In genomic region chr10:68877482-68877881, GRCh38 we compare ENCODE assay signal across 21 cellular contexts. TPM values are rescaled to one million over a fixed set of nuclear protein-coding genes. Genes with fewer than 3 reads are reported as not detected.
A peak's percentile ranks its signal among the peaks of the same experiment; 100 is the strongest.
DNase-seq lines count a peak whose midpoint lies in the region; ATAC-seq, FAIRE-seq and TF ChIP-seq lines count a peak whose summit lies in the region.
"Had no signal": no experiment of that assay in that cellular context is flagged by ENCODE, and none has a peak within 500 bp of the region (broad histone marks: within the 10 kb centered on the region; RNA-seq: fewer than 3 reads in every experiment).

No MANE protein-coding gene starts in this region.

- no peak overlapping the region for H3K23ac ChIP-seq in H1 (ENCODE audit: insufficient read length)

- H3K9me3 ChIP-seq in HepG2 (ENCODE audit: low read length), result no peaks in the 10 kb centered on the region
- H3K9me3 ChIP-seq in right lobe of liver, result no peaks in the 10 kb centered on the region
- no peaks in the 10 kb centered on the region for H3K9me3 ChIP-seq in H1 (ENCODE audit: insufficient read depth in 2 of 2, low read depth in 1 of 2, low read length in 1 of 2)
- no peaks in the 10 kb centered on the region for H3K9me3 ChIP-seq in Peyer's patch
- H3K9me3 ChIP-seq: BE2C, SJSA1 had no signal

- TF ChIP-seq EP300 in HepG2 (IDR thresholded peaks at IDR 0.05; ENCODE audit: low read depth in 2 of 2, low read length in 2 of 2) (no peak), HepG2 (CRISPR knock-in tag; IDR thresholded peaks at IDR 0.05; ENCODE audit: borderline replicate concordance) (no peak), H1 (IDR thresholded peaks at IDR 0.05; ENCODE audit: borderline replicate concordance in 1 of 2, low read depth in 2 of 2, low read length in 2 of 2) (no peak)

- TF ChIP-seq POLR2A in HepG2 (IDR thresholded peaks at IDR 0.05; ENCODE audit: insufficient read depth in 1 of 2, low read depth in 2 of 2, low read length in 2 of 2) (no peak), right lobe of liver (IDR thresholded peaks at IDR 0.05) (no peak), H1 (IDR thresholded peaks at IDR 0.05; ENCODE audit: control extremely low read depth in 1 of 2, low read depth in 2 of 2, low read length in 2 of 2) (no peak), Peyer's patch (IDR thresholded peaks at IDR 0.05) (no peak)

- H3K18ac ChIP-seq in H1 (ENCODE audit: extremely low read depth, low read length), result no peak overlapping the region; the same call in 1 of the 2 replicates

- no peak overlapping the region for H2BK12ac ChIP-seq in H1 (ENCODE audit: low read depth, low read length)

- POLR2A ChIA-PET in HepG2 (lab: Yijun Ruan, JAX) (interaction anchor here (1.6 to 2.3 kb wide), 7 partner anchors 18 to 546 kb away, joined by 4 to 31 read pairs (median 7); partner anchors contain the start of genes CCAR1, DDX50, HNRNPH3 and PBLD), H1 (lab: Charles Lee; ENCODE audit: partially characterized antibody) (interaction anchor here (1.0 kb wide), 1 partner anchor 23 kb away, joined by 8 read pairs; the partner anchor contains the start of gene DDX50)

- no peak for ATAC-seq in HepG2
- ATAC-seq in right lobe of liver, result no peak
- no peak for ATAC-seq in GM21576 (IDR thresholded peaks at IDR 0.05; ENCODE audit: unreplicated experiment)
- ATAC-seq: Panc1 had no signal

- no peak overlapping the region for H2AK5ac ChIP-seq in H1 (ENCODE audit: low read depth, low read length)

- in situ Hi-C loops in HepG2 (cut with HindIII; ENCODE audit: extremely low pct_ligation_motif_present, low pct_unique_long_range_greater_than_20kb), result no loop called here

- H3K56ac ChIP-seq in H1 (replicated peaks; ENCODE audit: insufficient read length, low read depth, low read length), result no peak overlapping the region

- H3K23me2 ChIP-seq in H1 (ENCODE audit: low read depth, low read length), result no peaks in the 10 kb centered on the region

- 100% methylated on average over 1 of the region's 1 CpG for WGBS in HepG2 (ENCODE audit: low lambda C conversion rate)
- WGBS in right lobe of liver (ENCODE audit: insufficient coverage, low coverage, low lambda C conversion rate, missing lambda C conversion rate), result 89% methylated on average over 1 of the region's 1 CpG
- WGBS in H1 (ENCODE audit: extremely low coverage in 1 of 2, insufficient coverage in 1 of 2, insufficient read length in 1 of 2, insufficient replicate concordance in 2 of 2, low coverage in 1 of 2, low lambda C conversion rate in 2 of 2, missing lambda C conversion rate in 1 of 2), 2 experiments, result 46% methylated on average over 1 of the region's 1 CpG; no CpG with 5 or more reads in 1 of the 2 experiments

- no peak overlapping the region for H4K91ac ChIP-seq in H1 (replicated peaks; ENCODE audit: insufficient read length, low read length)

- H3K27me3 ChIP-seq in HepG2 (ENCODE audit: control insufficient read depth in 1 of 2, insufficient read depth in 2 of 2, low read length in 2 of 2) (no peaks in the 10 kb centered on the region), right lobe of liver (no peaks in the 10 kb centered on the region), H1 (replicated peaks in 1 of 4; ENCODE audit: control insufficient read depth in 3 of 4, extremely low read depth in 1 of 4, insufficient read depth in 3 of 4, low read length in 3 of 4) (no peaks in the 10 kb centered on the region), Peyer's patch (no peaks in the 10 kb centered on the region)
- H3K27me3 ChIP-seq: BE2C, SJSA1 had no signal

- H4K20me1 ChIP-seq in HepG2 (ENCODE audit: insufficient read depth, low read length), result no peaks in the 10 kb centered on the region
- no peaks in the 10 kb centered on the region for H4K20me1 ChIP-seq in H1 (replicated peaks in 1 of 2; ENCODE audit: control insufficient read depth in 1 of 2, insufficient read depth in 2 of 2, low read length in 2 of 2)

- peak overlapping the region; percentile 70 for H3K4me3 Mint-ChIP-seq in nephron progenitor cell
- H3K4me3 Mint-ChIP-seq: CD4-positive, CD25-positive, alpha-beta regulatory T cell had no signal

- no peak overlapping the region for H3K14ac ChIP-seq in H1 (ENCODE audit: insufficient read length)

- H2BK5ac ChIP-seq in H1 (ENCODE audit: low read depth, low read length), result no peak overlapping the region

- H3K4me1 ChIP-seq in HepG2 (ENCODE audit: insufficient read depth, low read length) (peaks cover 56% of the 10 kb centered on the region), right lobe of liver (peaks cover 0 to 7% (median 0%) of the 10 kb centered on the region in 4 donors), H1 (replicated peaks in 1 of 4; ENCODE audit: control insufficient read depth in 3 of 4, insufficient read depth in 4 of 4, low read length in 3 of 4) (peaks cover 6 to 17% (median 14%) of the 10 kb centered on the region in 4 experiments; a peak in 5 of 7 replicates), Peyer's patch (peaks cover 0 to 22% (median 0%) of the 10 kb centered on the region in 4 donors)
- H3K4me1 ChIP-seq: SJSA1 had no signal

- intact Hi-C loops in HepG2 (cut with micrococcal nuclease; ENCODE audit: unreplicated experiment) (loop anchor here (5.0 kb wide), 1 partner anchor 50 kb away; the partner anchor contains the start of gene STOX1), right lobe of liver (cut with DNase I) (no loop called here)

- peak overlapping the region; percentile 94 for H3K27ac Mint-ChIP-seq in nephron progenitor cell
- H3K27ac Mint-ChIP-seq: CD4-positive, CD25-positive, alpha-beta regulatory T cell had no signal

- H3K9me3 Mint-ChIP-seq in nephron progenitor cell, result no peaks in the 10 kb centered on the region
- H3K9me3 Mint-ChIP-seq: CD4-positive, CD25-positive, alpha-beta regulatory T cell had no signal

- no peak overlapping the region for H2BK120ac ChIP-seq in H1 (replicated peaks; ENCODE audit: low read depth, low read length)

- peaks cover 77% of the 10 kb centered on the region for H3K4me1 Mint-ChIP-seq in nephron progenitor cell
- H3K4me1 Mint-ChIP-seq: CD4-positive, CD25-positive, alpha-beta regulatory T cell had no signal

- H3K79me1 ChIP-seq in H1 (ENCODE audit: low read depth, low read length), result no peaks in the 10 kb centered on the region

- TF ChIP-seq RAD21 in HepG2 (CRISPR knock-in tag; IDR thresholded peaks at IDR 0.05) (no peak), H1 (IDR thresholded peaks at IDR 0.05 in 1 of 2, conservative IDR thresholded peaks at IDR 0.05 in 1 of 2; ENCODE audit: low read depth in 2 of 2, low read length in 2 of 2) (no peak)

- peak overlapping the region; percentile 63 for H3K4me2 ChIP-seq in HepG2 (ENCODE audit: low read depth, low read length)
- H3K4me2 ChIP-seq in H1 (ENCODE audit: insufficient read depth in 1 of 2, low read depth in 2 of 2, low read length in 2 of 2), result peak overlapping the region; percentile 3 to 50

- no TSS peak for BruUV-seq in HepG2 (replicated peaks; lab: Mats Ljungman, UMichigan)

- 0 out of 2 replicates have a peak overlapping the region, but pooled peaks have one; percentile 9 for H2BK15ac ChIP-seq in H1 (ENCODE audit: low read length)

- H3K36me3 ChIP-seq in HepG2 (replicated peaks in 1 of 2; ENCODE audit: control insufficient read depth in 1 of 2, insufficient read depth in 2 of 2, low read length in 2 of 2) (no peaks in the 10 kb centered on the region), right lobe of liver (no peaks in the 10 kb centered on the region), H1 (ENCODE audit: control insufficient read depth in 2 of 4, insufficient read depth in 4 of 4, low read length in 3 of 4) (no peaks in the 10 kb centered on the region), Peyer's patch (no peaks in the 10 kb centered on the region)
- H3K36me3 ChIP-seq: BE2C, SJSA1 had no signal

- CTCF ChIA-PET in HepG2 (lab: Yijun Ruan, JAX; ENCODE audit: low intra/inter-chr PET ratio, low total read pairs), result no interaction called here
- CTCF ChIA-PET in H1 (lab: Charles Lee; ENCODE audit: partially characterized antibody), result interaction anchor here (1.2 kb wide), 1 partner anchor 27 kb away, joined by 3 read pairs; no protein-coding TSS in a partner anchor

- H3K36me3 Mint-ChIP-seq in nephron progenitor cell (ENCODE audit: low read depth), result peaks cover 23% of the 10 kb centered on the region
- H3K36me3 Mint-ChIP-seq: CD4-positive, CD25-positive, alpha-beta regulatory T cell had no signal

- DNase-seq in HepG2 (ENCODE audit: low spot score) (no peak), right lobe of liver (no peak), H1 (ENCODE audit: low read depth in 1 of 2, low spot score in 2 of 2) (no peak), nephron progenitor cell (no peak), putamen (ENCODE audit: low spot score) (no peak), Peyer's patch (no peak), hippocampal formation (lab: John Stamatoyannopoulos, UW) (no peak)
- DNase-seq: BE2C; CD4-positive, CD25-positive, alpha-beta regulatory T cell; COR-L47; DMS 273 treated with DMSO at 0.1 percent for 48 hours; GF-D8; Karpas-422; NCI-H1048; NCI-H1436 treated with DMSO at 0.1 percent for 48 hours; NCI-H2029 treated with DMSO at 0.1 percent for 48 hours; NCI-H446 treated with DMSO at 0.1 percent for 48 hours had no signal

- H4K8ac ChIP-seq in H1 (ENCODE audit: extremely low read depth, insufficient read depth, low read length), result no peak overlapping the region

- H2BK20ac ChIP-seq in H1 (ENCODE audit: low read length), result no peak overlapping the region

- H2AFZ ChIP-seq in HepG2 (ENCODE audit: low read length), result no peak overlapping the region
- H2AFZ ChIP-seq in H1 (ENCODE audit: low read length), result no peak overlapping the region

- H3K4me3 ChIP-seq in HepG2 (replicated peaks in 1 of 3; ENCODE audit: insufficient read depth in 1 of 3, low read depth in 2 of 3, low read length in 3 of 3) (no peak overlapping the region; a peak in 1 of 6 replicates), right lobe of liver (no peak overlapping the region), H1 (ENCODE audit: extremely low read depth in 1 of 4, insufficient read depth in 2 of 4, low read depth in 3 of 4, low read length in 4 of 4) (peak overlapping the region in 1 of 4 experiments; percentile 12; a peak in 1 of 8 replicates), Peyer's patch (no peak overlapping the region)
- H3K4me3 ChIP-seq: SJSA1 had no signal

- FAIRE-seq in HepG2 (lab: Jason Lieb, UNC) (no peak), H1 (lab: Jason Lieb, UNC) (no peak)
- FAIRE-seq: A204.1 had no signal

- H3K79me2 ChIP-seq in HepG2 (ENCODE audit: insufficient read depth, low read length), result no peaks in the 10 kb centered on the region
- no peaks in the 10 kb centered on the region for H3K79me2 ChIP-seq in H1 (ENCODE audit: control insufficient read depth in 1 of 2, insufficient read depth in 2 of 2, low read length in 2 of 2)

- H3K27ac ChIP-seq in HepG2 (ENCODE audit: extremely low read length, insufficient read depth, low read length), result peak overlapping the region; percentile 91
- H3K27ac ChIP-seq in right lobe of liver, result no peak overlapping the region
- no peak overlapping the region for H3K27ac ChIP-seq in H1 (ENCODE audit: low read depth, low read length)
- H3K27ac ChIP-seq in Peyer's patch, result peak overlapping the region in 2 of 4 donors; percentile 38 to 83
- H3K27ac ChIP-seq: SJSA1 had no signal

- no peak overlapping the region for H4K5ac ChIP-seq in H1 (ENCODE audit: insufficient read length, low read depth, low read length)

- H3K9ac ChIP-seq in HepG2 (ENCODE audit: insufficient read depth, low read depth, low read length) (peak overlapping the region; percentile 57; the same call in 1 of the 2 replicates), H1 (replicated peaks in 1 of 4; ENCODE audit: extremely low read depth in 1 of 4, low read depth in 3 of 4, low read length in 3 of 4) (no peak overlapping the region)

- H3K4ac ChIP-seq in H1 (replicated peaks; ENCODE audit: insufficient read length, low read depth, low read length), result no peak overlapping the region

- H3K27me3 Mint-ChIP-seq in nephron progenitor cell (ENCODE audit: low read depth, poor library complexity), result no peaks in the 10 kb centered on the region

- TF ChIP-seq CTCF in HepG2 (CRISPR knock-in tag; IDR thresholded peaks at IDR 0.05) (no peak), right lobe of liver (IDR thresholded peaks at IDR 0.05) (no peak), H1 (IDR thresholded peaks at IDR 0.05; ENCODE audit: control extremely low read depth in 1 of 3, insufficient read depth in 1 of 3, low read depth in 1 of 3, low read length in 3 of 3) (no peak), nephron progenitor cell (IDR thresholded peaks at IDR 0.05) (no peak), Peyer's patch (IDR thresholded peaks at IDR 0.05) (no peak)

RNA-seq across cellular contexts. Expression of gene DDX50, which starts 23.6 kb away (rescaled TPM):
- total RNA-seq in HepG2 (2016; rRNA removed; fragmentation: Illumina TruSeq; extraction: Trizol) (38.2 and 56.3 TPM in 2 replicates), right lobe of liver (10 to 100 TPM in 4 of 6 experiments, 1 to 10 TPM in 2; 7.4 to 12.4 (median 11.2) TPM), Peyer's patch (10 to 100 TPM in 3 of 4 donors, 1 to 10 TPM in 1; 8.2 to 25.6 (median 16.0) TPM)
- 16.6 and 20.4 TPM in 2 replicates for total RNA-seq in HepG2 (2016; cell fraction: cytosol; rRNA removed; fragmentation: Illumina TruSeq; extraction: Trizol; ENCODE audit: low read depth)
- total RNA-seq in HepG2 (2016; cell fraction: insoluble cytoplasmic fraction; rRNA removed; fragmentation: Illumina TruSeq; extraction: Trizol), result 37.0 and 56.8 TPM in 2 replicates
- 24.5 and 27.0 TPM in 2 replicates for total RNA-seq in HepG2 (2016; cell fraction: membrane; rRNA removed; fragmentation: Illumina TruSeq; extraction: Trizol)
- 22.3 and 24.6 TPM in 2 replicates for total RNA-seq in HepG2 (2016; cell fraction: nucleus; rRNA removed; fragmentation: Illumina TruSeq; extraction: Trizol)
- polyA plus RNA-seq in HepG2 (2011; rRNA removed) (15.6 and 19.0 TPM in 2 replicates), H1 (2011; rRNA removed) (12.6 and 20.0 TPM in 2 replicates)
- polyA plus RNA-seq in HepG2 (2011; cell fraction: cytosol; rRNA removed), result 12.3 and 16.8 TPM in 2 replicates
- 4.8 and 6.0 TPM in 2 replicates for polyA plus RNA-seq in HepG2 (2011; cell fraction: nucleus; rRNA removed)
- 20.8 and 24.9 TPM in 2 replicates for polyA plus RNA-seq in HepG2 (2012)
- 6.2 and 7.1 TPM in 2 replicates for polyA plus RNA-seq in HepG2 (2016; cell fraction: cytosol; fragmentation: Illumina TruSeq; extraction: Trizol; ENCODE audit: low read depth)
- 36.2 and 40.9 TPM in 2 replicates for polyA plus RNA-seq in HepG2 (2016; cell fraction: insoluble cytoplasmic fraction; fragmentation: Illumina TruSeq; extraction: Trizol; ENCODE audit: low read depth)
- polyA plus RNA-seq in HepG2 (2016; cell fraction: membrane; fragmentation: Illumina TruSeq; extraction: Trizol; ENCODE audit: low read depth), result 11.5 and 13.8 TPM in 2 replicates
- polyA plus RNA-seq in HepG2 (2016; cell fraction: nucleus; fragmentation: Illumina TruSeq; extraction: Trizol; ENCODE audit: insufficient read depth, low read depth), result 18.0 and 19.8 TPM in 2 replicates
- 10.3 and 11.2 TPM in 2 replicates for polyA minus RNA-seq in HepG2 (2011; rRNA and poly(A)+ RNA removed; ENCODE audit: low replicate concordance)
- 14.9 and 18.9 TPM in 2 replicates for polyA minus RNA-seq in HepG2 (2011; cell fraction: cytosol; rRNA and poly(A)+ RNA removed)
- 13.7 and 14.5 TPM in 2 replicates for polyA minus RNA-seq in HepG2 (2011; cell fraction: nucleus; rRNA and poly(A)+ RNA removed)
- total RNA-seq in H1 (2021; fragmentation: NEBNext Ultra II Directional; extraction: Animal tissue kit (Norgen Biotek cat#: 25700)), result 36.5 and 39.0 TPM in 2 replicates
- 30.4 TPM for polyA plus RNA-seq in H1 (2011; cell fraction: cytosol; rRNA removed)
- polyA plus RNA-seq in H1 (2011; cell fraction: nucleus; rRNA removed), result 8.9 TPM
- 26.7 to 38.8 TPM (median 31.9 TPM) in 4 replicates for polyA plus RNA-seq in H1 (2012, experiment 1 of 2)
- 2.3 TPM for polyA plus RNA-seq in H1 (2012, experiment 2 of 2)
- polyA plus RNA-seq in H1 (2013, experiment 1 of 2), result 29.8 TPM
- 29.8 TPM for polyA plus RNA-seq in H1 (2013, experiment 2 of 2)
- polyA minus RNA-seq in H1 (2011; rRNA and poly(A)+ RNA removed), result 33.4 and 35.8 TPM in 2 replicates
- 18.2 TPM for polyA minus RNA-seq in H1 (2011; cell fraction: cytosol; rRNA and poly(A)+ RNA removed)
- 30.4 TPM for polyA minus RNA-seq in H1 (2011; cell fraction: nucleus; rRNA and poly(A)+ RNA removed)

RNA-seq across cellular contexts. Expression of gene STOX1, which starts 50.2 kb away (rescaled TPM):
- total RNA-seq in HepG2 (2016; rRNA removed; fragmentation: Illumina TruSeq; extraction: Trizol), result 6.0 and 9.4 TPM in 2 replicates
- total RNA-seq in HepG2 (2016; cell fraction: cytosol; rRNA removed; fragmentation: Illumina TruSeq; extraction: Trizol; ENCODE audit: low read depth), result 3.1 and 3.8 TPM in 2 replicates
- total RNA-seq in HepG2 (2016; cell fraction: insoluble cytoplasmic fraction; rRNA removed; fragmentation: Illumina TruSeq; extraction: Trizol), result 5.8 and 8.1 TPM in 2 replicates
- 5.7 and 6.4 TPM in 2 replicates for total RNA-seq in HepG2 (2016; cell fraction: membrane; rRNA removed; fragmentation: Illumina TruSeq; extraction: Trizol)
- total RNA-seq in HepG2 (2016; cell fraction: nucleus; rRNA removed; fragmentation: Illumina TruSeq; extraction: Trizol), result 3.4 and 4.5 TPM in 2 replicates
- 1.8 and 2.5 TPM in 2 replicates for polyA plus RNA-seq in HepG2 (2011; rRNA removed)
- 0.95 and 1.6 TPM in 2 replicates for polyA plus RNA-seq in HepG2 (2011; cell fraction: cytosol; rRNA removed)
- 0.58 and 0.88 TPM in 2 replicates for polyA plus RNA-seq in HepG2 (2011; cell fraction: nucleus; rRNA removed)
- 2.4 and 4.0 TPM in 2 replicates for polyA plus RNA-seq in HepG2 (2012)
- 2.3 and 2.4 TPM in 2 replicates for polyA plus RNA-seq in HepG2 (2016; cell fraction: cytosol; fragmentation: Illumina TruSeq; extraction: Trizol; ENCODE audit: low read depth)
- 7.0 and 7.2 TPM in 2 replicates for polyA plus RNA-seq in HepG2 (2016; cell fraction: insoluble cytoplasmic fraction; fragmentation: Illumina TruSeq; extraction: Trizol; ENCODE audit: low read depth)
- 3.8 and 3.9 TPM in 2 replicates for polyA plus RNA-seq in HepG2 (2016; cell fraction: membrane; fragmentation: Illumina TruSeq; extraction: Trizol; ENCODE audit: low read depth)
- 4.6 and 5.2 TPM in 2 replicates for polyA plus RNA-seq in HepG2 (2016; cell fraction: nucleus; fragmentation: Illumina TruSeq; extraction: Trizol; ENCODE audit: insufficient read depth, low read depth)
- 1.1 and 1.4 TPM in 2 replicates for polyA minus RNA-seq in HepG2 (2011; rRNA and poly(A)+ RNA removed; ENCODE audit: low replicate concordance)
- polyA minus RNA-seq in HepG2 (2011; cell fraction: cytosol; rRNA and poly(A)+ RNA removed), result 3.6 and 3.7 TPM in 2 replicates
- polyA minus RNA-seq in HepG2 (2011; cell fraction: nucleus; rRNA and poly(A)+ RNA removed), result 2.2 and 3.5 TPM in 2 replicates
- total RNA-seq in right lobe of liver, result under 1 TPM in 5 of 6 experiments, not detected in 1; 0.12 to 0.81 (median 0.20) TPM
- 2.5 and 2.6 TPM in 2 replicates for total RNA-seq in H1 (2021; fragmentation: NEBNext Ultra II Directional; extraction: Animal tissue kit (Norgen Biotek cat#: 25700))
- 0.47 and 0.92 TPM in 2 replicates for polyA plus RNA-seq in H1 (2011; rRNA removed)
- 1.1 TPM for polyA plus RNA-seq in H1 (2011; cell fraction: cytosol; rRNA removed)
- polyA plus RNA-seq in H1 (2011; cell fraction: nucleus; rRNA removed), result 0.70 TPM
- polyA plus RNA-seq in H1 (2012, experiment 1 of 2), result 1.5 to 2.3 TPM (median 1.8 TPM) in 4 replicates
- 0.13 TPM for polyA plus RNA-seq in H1 (2012, experiment 2 of 2)
- polyA plus RNA-seq in H1 (2013, experiment 1 of 2), result 0.83 TPM
- 1.1 TPM for polyA plus RNA-seq in H1 (2013, experiment 2 of 2)
- polyA minus RNA-seq in H1 (2011; rRNA and poly(A)+ RNA removed), result 2.4 and 3.6 TPM in 2 replicates
- polyA minus RNA-seq in H1 (2011; cell fraction: cytosol; rRNA and poly(A)+ RNA removed), result 1.4 TPM
- polyA minus RNA-seq in H1 (2011; cell fraction: nucleus; rRNA and poly(A)+ RNA removed), result 1.8 TPM
- total RNA-seq in Peyer's patch, result 10 to 100 TPM in 1 of 4 donors, 1 to 10 TPM in 3; 2.5 to 19.8 (median 3.9) TPM
